ENCODE assay signal across 19 cellular contexts in genomic region chr17:73686126-73686525, GRCh38. TPM values are rescaled to one million over a fixed set of nuclear protein-coding genes. Genes with fewer than 3 reads are reported as not detected.
"Had no signal": no experiment of that assay in that cellular context is flagged by ENCODE, and none has a peak within 500 bp of the region (broad histone marks: within the 10 kb centered on the region; RNA-seq: fewer than 3 reads in every experiment).

No MANE protein-coding gene starts in this region.

- H3K27me3 ChIP-seq: testis, tibial nerve, upper lobe of right lung, vagina had no signal

- H3K9me3 ChIP-seq: mucosa of descending colon, testis, upper lobe of right lung, vagina had no signal

- H3K4me1 Mint-ChIP-seq: naive thymus-derived CD8-positive, alpha-beta T cell; stimulated activated naive B cell treated with anti-CD40 and anti-IgM and Interleukin-4, amounts not matched to agents 10 μg/mL and 1 μg/mL and 100 μg/mL, for 72 hours; stimulated activated naive CD8-positive, alpha-beta T cell treated with anti-CD3 and anti-CD28 coated beads, Interleukin-15, amount 100 ng/mL, for 72 hours had no signal

- H3K4me1 ChIP-seq: heart left ventricle, tibial nerve, upper lobe of right lung, vagina had no signal

- H3K27ac ChIP-seq: heart left ventricle, testis, tibial nerve, upper lobe of right lung, vagina had no signal

- H3K4me3 ChIP-seq: heart left ventricle, mucosa of descending colon, testis, tibial nerve, upper lobe of right lung, vagina had no signal

- H3K27me3 Mint-ChIP-seq: stimulated activated naive CD8-positive, alpha-beta T cell treated with anti-CD3 and anti-CD28 coated beads, Interleukin-15, amount 100 ng/mL, for 72 hours had no signal

- H3K36me3 ChIP-seq: heart left ventricle, tibial nerve, upper lobe of right lung, vagina had no signal

- H3K4me3 Mint-ChIP-seq: dendritic cell treated with granulocyte-macrophage colony-stimulating factor and Interleukin-4, amounts not matched to agents 40 ng/mL and 50 ng/mL, for 4 days; naive thymus-derived CD8-positive, alpha-beta T cell; stimulated activated naive B cell treated with anti-CD40 and anti-IgM and Interleukin-4, amounts not matched to agents 10 μg/mL and 1 μg/mL and 100 μg/mL, for 72 hours; stimulated activated naive CD8-positive, alpha-beta T cell treated with anti-CD3 and anti-CD28 coated beads, Interleukin-15, amount 100 ng/mL, for 72 hours had no signal

- H3K27ac Mint-ChIP-seq: dendritic cell treated with granulocyte-macrophage colony-stimulating factor and Interleukin-4, amounts not matched to agents 40 ng/mL and 50 ng/mL, for 4 days; naive thymus-derived CD8-positive, alpha-beta T cell; stimulated activated naive B cell treated with anti-CD40 and anti-IgM and Interleukin-4, amounts not matched to agents 10 μg/mL and 1 μg/mL and 100 μg/mL, for 72 hours; stimulated activated naive CD8-positive, alpha-beta T cell treated with anti-CD3 and anti-CD28 coated beads, Interleukin-15, amount 100 ng/mL, for 72 hours had no signal

- ATAC-seq: heart left ventricle; left lobe of liver; naive thymus-derived CD8-positive, alpha-beta T cell; sciatic nerve; stimulated activated naive B cell treated with anti-CD40 and anti-IgM and Interleukin-4, amounts not matched to agents 10 μg/mL and 1 μg/mL and 100 μg/mL, for 72 hours; stimulated activated naive CD8-positive, alpha-beta T cell treated with anti-CD3 and anti-CD28 coated beads, Interleukin-15, amount 100 ng/mL, for 72 hours; upper lobe of right lung had no signal

- DNase-seq: erythroblast; foreskin melanocyte; heart left ventricle; hypothalamus; mucosa of descending colon; naive thymus-derived CD8-positive, alpha-beta T cell; posterior cingulate gyrus; stimulated activated CD4-positive, alpha-beta T cell treated with anti-CD3 and anti-CD28 coated beads, Interleukin-2, amount 100 ng/mL, for 24 hours; stimulated activated CD4-positive, alpha-beta T cell treated with anti-CD3 and anti-CD28 coated beads, Interleukin-4, amount 100 ng/mL, for 4 hours; stimulated activated naive B cell treated with anti-CD40 and anti-IgM and Interleukin-4, amounts not matched to agents 10 μg/mL and 1 μg/mL and 100 μg/mL, for 72 hours; stimulated activated naive CD8-positive, alpha-beta T cell treated with anti-CD3 and anti-CD28 coated beads, Interleukin-15, amount 100 ng/mL, for 72 hours; testis; upper lobe of right lung had no signal

RNA-seq across cellular contexts. Expression of gene SDK2, which starts 41.9 kb away (rescaled TPM):
- total RNA-seq: endothelial cell of umbilical vein had no signal
- polyA plus RNA-seq: endothelial cell of umbilical vein had no signal
